Comparison of ENCODE assay signal across 1 cellular context in genomic region chr16:27325736-27326135, GRCh38.
A peak's percentile ranks its signal among the peaks of the same experiment; 100 is the strongest.
TF ChIP-seq lines count a peak whose summit lies in the region.

No MANE protein-coding gene starts in this region.

TF ChIP-seq in HepG2, 621 proteins besides CTCF, POLR2A, EP300 and RAD21:
- TF ChIP-seq TBX3 (IDR thresholded peaks at IDR 0.05; ENCODE audit: borderline replicate concordance), result no peak
- peak; percentile 28 for TF ChIP-seq YY1 (IDR thresholded peaks at IDR 0.05; ENCODE audit: insufficient read depth, insufficient replicate concordance, low read depth, low read length)
